In the genomic region with DNA sequence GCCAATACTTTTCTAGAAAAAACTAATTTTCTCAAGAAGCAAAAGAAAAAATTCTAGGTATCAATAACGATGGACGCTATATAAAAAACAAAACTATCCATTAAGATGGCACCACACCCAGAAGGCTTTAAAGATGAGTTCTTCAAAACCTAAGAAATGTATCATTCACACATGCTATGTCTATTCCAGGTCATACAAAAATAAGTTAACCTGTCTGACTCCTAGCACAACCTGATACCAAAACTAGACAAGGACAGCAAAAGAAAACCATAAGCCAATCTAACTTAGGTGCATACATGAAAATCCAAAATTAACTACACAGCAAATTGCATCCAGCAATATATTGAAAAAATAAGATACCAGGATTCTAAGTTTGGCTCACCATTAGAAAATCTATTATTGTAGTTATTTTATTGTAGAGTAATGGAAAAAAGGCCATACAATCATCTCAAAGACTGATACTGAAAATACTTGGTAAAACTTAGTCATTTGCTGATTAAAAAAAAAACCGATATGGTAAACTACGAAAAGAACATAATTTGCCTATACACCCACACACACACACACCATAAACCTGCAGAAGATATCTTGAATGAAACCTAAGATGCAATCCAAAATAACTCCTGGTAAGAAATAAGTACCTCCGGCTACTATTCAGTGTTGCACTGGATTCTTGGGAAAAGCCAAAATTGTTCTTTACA, we compare ENCODE assay signal across 8 cellular contexts. TPM values are rescaled to one million over a fixed set of nuclear protein-coding genes. Genes with fewer than 3 reads are reported as not detected.
DNase-seq lines count a peak whose midpoint lies in the region; TF ChIP-seq lines count a peak whose summit lies in the region.

No MANE protein-coding gene starts in this region.

- intact Hi-C loops in testis (cut with DNase I; ENCODE audit: low total_unique reads) (no loop called here), thyroid gland (cut with DNase I) (loop anchor here (5.0 kb wide), 1 partner anchor 124 kb away; the partner anchor contains the start of gene RCOR3)

- H3K27me3 Mint-ChIP-seq in activated naive CD4-positive, alpha-beta T cell treated with anti-CD3 and anti-CD28 coated beads, Interleukin-2, amount 50 U/mL, for 24 hours: no peaks in the 10 kb centered on the region
- no peaks in the 10 kb centered on the region for H3K27me3 Mint-ChIP-seq in T-helper 2 cell treated with Interferon-gamma antibody and Interleukin-4, amounts not matched to agents 5 μg/mL and 100 μg/mL, for 36 hours (ENCODE audit: low read depth)
- peaks cover 8 to 14% (median 10%) of the 10 kb centered on the region in 3 donors for H3K27me3 Mint-ChIP-seq in immature natural killer cell (ENCODE audit: low read depth in 3 of 3)

- no peak for DNase-seq in activated naive CD4-positive, alpha-beta T cell treated with Interleukin-2 at 50 U/mL for 16 hours
- no peak for DNase-seq in T-helper 2 cell treated with Interferon-gamma antibody and Interleukin-4, amounts not matched to agents 5 μg/mL and 100 μg/mL, for 36 hours (ENCODE audit: low spot score)
- DNase-seq in immature natural killer cell (no peak), testis (no peak), thyroid gland (no peak), CD1c-positive myeloid dendritic cell (ENCODE audit: extremely low spot score) (no peak), NOMO-1 treated with dmso at 0.1 percent for 144 hours (lab: John Stamatoyannopoulos, UW; ENCODE audit: unreplicated experiment) (no peak)

- TF ChIP-seq POLR2A in testis (IDR thresholded peaks at IDR 0.05): no peak
- no peak for TF ChIP-seq POLR2A in thyroid gland (IDR thresholded peaks at IDR 0.05)

- WGBS in testis, 2 donors: 43 to 63% methylated on average over 5 of the region's 5 CpGs
- WGBS in thyroid gland, 2 donors: 85 to 91% methylated on average over 5 of the region's 5 CpGs

- H3K4me1 Mint-ChIP-seq in activated naive CD4-positive, alpha-beta T cell treated with anti-CD3 and anti-CD28 coated beads, Interleukin-2, amount 50 U/mL, for 24 hours: peaks cover 60% of the 10 kb centered on the region
- H3K4me1 Mint-ChIP-seq in T-helper 2 cell treated with Interferon-gamma antibody and Interleukin-4, amounts not matched to agents 5 μg/mL and 100 μg/mL, for 36 hours (ENCODE audit: low read depth): peaks cover 38% of the 10 kb centered on the region
- H3K4me1 Mint-ChIP-seq in immature natural killer cell: peaks cover 25 to 55% of the 10 kb centered on the region in 2 donors

- peak overlapping the region; percentile 97 for H3K27ac Mint-ChIP-seq in activated naive CD4-positive, alpha-beta T cell treated with anti-CD3 and anti-CD28 coated beads, Interleukin-2, amount 50 U/mL, for 24 hours
- H3K27ac Mint-ChIP-seq in T-helper 2 cell treated with Interferon-gamma antibody and Interleukin-4, amounts not matched to agents 5 μg/mL and 100 μg/mL, for 36 hours: peak overlapping the region; percentile 71
- peak overlapping the region; percentile 77 to 98 (median 94) for H3K27ac Mint-ChIP-seq in immature natural killer cell

- H3K27ac ChIP-seq in testis (no peak overlapping the region), thyroid gland (peak overlapping the region in 1 of 3 donors; percentile 91)

- H3K4me3 ChIP-seq in testis (peak overlapping the region; percentile 85 to 95), thyroid gland (replicated peaks in 1 of 3) (peak overlapping the region in 1 of 3 donors; percentile 59)

- peaks cover 3% of the 10 kb centered on the region for H3K4me1 ChIP-seq in testis
- H3K4me1 ChIP-seq in thyroid gland: peaks cover 0 to 4% of the 10 kb centered on the region in 2 donors

- H3K9me3 ChIP-seq in testis (no peaks in the 10 kb centered on the region), thyroid gland (no peaks in the 10 kb centered on the region)

- H3K9me3 Mint-ChIP-seq in activated naive CD4-positive, alpha-beta T cell treated with anti-CD3 and anti-CD28 coated beads, Interleukin-2, amount 50 U/mL, for 24 hours: peaks cover 10% of the 10 kb centered on the region
- no peaks in the 10 kb centered on the region for H3K9me3 Mint-ChIP-seq in T-helper 2 cell treated with Interferon-gamma antibody and Interleukin-4, amounts not matched to agents 5 μg/mL and 100 μg/mL, for 36 hours
- H3K9me3 Mint-ChIP-seq in immature natural killer cell: no peaks in the 10 kb centered on the region

- H3K27me3 ChIP-seq in testis (no peaks in the 10 kb centered on the region), thyroid gland (no peaks in the 10 kb centered on the region)

- peak overlapping the region; percentile 96 for H3K4me3 Mint-ChIP-seq in activated naive CD4-positive, alpha-beta T cell treated with anti-CD3 and anti-CD28 coated beads, Interleukin-2, amount 50 U/mL, for 24 hours
- peak overlapping the region; percentile 92 for H3K4me3 Mint-ChIP-seq in T-helper 2 cell treated with Interferon-gamma antibody and Interleukin-4, amounts not matched to agents 5 μg/mL and 100 μg/mL, for 36 hours
- peak overlapping the region; percentile 90 to 97 (median 93) for H3K4me3 Mint-ChIP-seq in immature natural killer cell

- H3K36me3 Mint-ChIP-seq in activated naive CD4-positive, alpha-beta T cell treated with anti-CD3 and anti-CD28 coated beads, Interleukin-2, amount 50 U/mL, for 24 hours: peaks cover 4% of the 10 kb centered on the region
- peaks cover 14% of the 10 kb centered on the region for H3K36me3 Mint-ChIP-seq in T-helper 2 cell treated with Interferon-gamma antibody and Interleukin-4, amounts not matched to agents 5 μg/mL and 100 μg/mL, for 36 hours (ENCODE audit: low read depth)
- peaks cover 1 to 8% (median 1%) of the 10 kb centered on the region in 3 donors for H3K36me3 Mint-ChIP-seq in immature natural killer cell

- H3K36me3 ChIP-seq in testis (ENCODE audit: low read depth, missing control alignments) (no peaks in the 10 kb centered on the region), thyroid gland (no peaks in the 10 kb centered on the region)

- TF ChIP-seq CTCF in testis (IDR thresholded peaks at IDR 0.05): no peak
- TF ChIP-seq CTCF in thyroid gland (IDR thresholded peaks at IDR 0.05): no peak

RNA-seq across cellular contexts. Expression of gene TRAF5, which starts 55.0 kb away (rescaled TPM):
- polyA plus RNA-seq in immature natural killer cell (10 to 100 TPM; 19.6 to 37.0 (median 21.8) TPM), testis (ENCODE audit: insufficient read depth, low read depth, low replicate concordance) (25.1 TPM)
- total RNA-seq in testis (10 to 100 TPM; 20.3 to 22.2 TPM), thyroid gland (1 to 10 TPM; 3.1 to 5.9 (median 4.0) TPM)
